In the genomic region with DNA sequence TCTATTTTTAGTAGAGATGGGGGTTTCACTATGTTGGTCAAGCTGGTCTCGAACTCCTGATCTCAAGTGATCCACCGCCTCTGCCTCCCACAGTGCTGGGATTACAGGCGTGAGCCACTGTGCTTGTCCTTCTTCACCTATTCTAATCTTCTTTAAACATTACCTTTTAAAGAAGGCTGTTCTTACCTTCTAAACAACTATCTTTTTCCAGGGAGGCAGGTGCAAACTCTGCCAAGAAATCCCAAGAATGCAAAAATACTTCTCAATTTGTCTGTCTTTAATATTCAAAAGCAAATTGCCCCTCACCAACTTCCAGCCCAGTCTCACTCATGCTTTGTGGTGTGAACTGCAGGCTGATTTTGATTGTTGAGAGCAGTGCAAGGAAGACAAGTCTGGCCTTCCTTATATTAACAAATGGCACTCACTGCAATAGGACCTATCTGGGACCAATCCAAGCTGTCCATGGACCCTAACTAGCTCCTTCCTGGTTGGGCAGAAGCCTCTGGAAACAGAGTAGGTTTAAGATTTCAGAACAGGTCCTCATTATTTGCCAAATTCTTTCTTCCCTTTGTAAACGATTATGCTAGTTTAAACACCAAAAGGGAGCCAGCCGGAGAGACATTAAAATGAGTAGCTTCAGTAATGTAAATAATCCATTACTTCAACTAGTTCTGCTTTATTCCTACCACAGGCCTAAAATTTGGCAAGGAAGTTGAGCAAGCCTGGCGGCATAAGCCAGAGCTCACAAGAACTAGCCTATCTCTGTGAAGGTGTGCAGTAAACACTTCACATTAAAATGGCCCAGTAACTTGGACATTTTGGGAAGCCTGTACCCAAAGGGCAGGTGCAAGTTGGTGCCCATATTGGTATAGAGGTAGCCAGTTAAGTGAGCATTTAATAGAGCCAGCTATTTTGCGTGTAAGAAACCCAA, we compare ENCODE assay signal across 1 cellular context.
TF ChIP-seq lines count a peak whose summit lies in the region.

No MANE protein-coding gene starts in this region.

TF ChIP-seq in SK-N-SH treated with all-trans-retinoic acid at 6 μM for 48 hours, 23 proteins besides CTCF, POLR2A, EP300 and RAD21 (continued from another document):
- TF ChIP-seq, protein P1, sequence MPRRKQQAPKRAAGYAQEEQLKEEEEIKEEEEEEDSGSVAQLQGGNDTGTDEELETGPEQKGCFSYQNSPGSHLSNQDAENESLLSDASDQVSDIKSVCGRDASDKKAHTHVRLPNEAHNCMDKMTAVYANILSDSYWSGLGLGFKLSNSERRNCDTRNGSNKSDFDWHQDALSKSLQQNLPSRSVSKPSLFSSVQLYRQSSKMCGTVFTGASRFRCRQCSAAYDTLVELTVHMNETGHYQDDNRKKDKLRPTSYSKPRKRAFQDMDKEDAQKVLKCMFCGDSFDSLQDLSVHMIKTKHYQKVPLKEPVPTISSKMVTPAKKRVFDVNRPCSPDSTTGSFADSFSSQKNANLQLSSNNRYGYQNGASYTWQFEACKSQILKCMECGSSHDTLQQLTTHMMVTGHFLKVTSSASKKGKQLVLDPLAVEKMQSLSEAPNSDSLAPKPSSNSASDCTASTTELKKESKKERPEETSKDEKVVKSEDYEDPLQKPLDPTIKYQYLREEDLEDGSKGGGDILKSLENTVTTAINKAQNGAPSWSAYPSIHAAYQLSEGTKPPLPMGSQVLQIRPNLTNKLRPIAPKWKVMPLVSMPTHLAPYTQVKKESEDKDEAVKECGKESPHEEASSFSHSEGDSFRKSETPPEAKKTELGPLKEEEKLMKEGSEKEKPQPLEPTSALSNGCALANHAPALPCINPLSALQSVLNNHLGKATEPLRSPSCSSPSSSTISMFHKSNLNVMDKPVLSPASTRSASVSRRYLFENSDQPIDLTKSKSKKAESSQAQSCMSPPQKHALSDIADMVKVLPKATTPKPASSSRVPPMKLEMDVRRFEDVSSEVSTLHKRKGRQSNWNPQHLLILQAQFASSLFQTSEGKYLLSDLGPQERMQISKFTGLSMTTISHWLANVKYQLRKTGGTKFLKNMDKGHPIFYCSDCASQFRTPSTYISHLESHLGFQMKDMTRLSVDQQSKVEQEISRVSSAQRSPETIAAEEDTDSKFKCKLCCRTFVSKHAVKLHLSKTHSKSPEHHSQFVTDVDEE (CRISPR knock-in tag; IDR thresholded peaks at IDR 0.05), result no peak
- TF ChIP-seq TCF4 (CRISPR knock-in tag; IDR thresholded peaks at IDR 0.05; ENCODE audit: borderline replicate concordance) (no peak), GLIS3 (CRISPR knock-in tag; IDR thresholded peaks at IDR 0.05) (no peak), ZNF70 (CRISPR knock-in tag; IDR thresholded peaks at IDR 0.05) (no peak), SNAI2 (CRISPR knock-in tag; IDR thresholded peaks at IDR 0.05) (no peak), BACH2 (CRISPR knock-in tag; IDR thresholded peaks at IDR 0.05; ENCODE audit: borderline replicate concordance) (no peak), ZC3H10 (CRISPR knock-in tag; IDR thresholded peaks at IDR 0.05) (no peak), ZNF8 (CRISPR knock-in tag; IDR thresholded peaks at IDR 0.05) (no peak), ESRRG (CRISPR knock-in tag; IDR thresholded peaks at IDR 0.05) (no peak), ZFP3 (CRISPR knock-in tag; IDR thresholded peaks at IDR 0.05) (no peak), RARB (CRISPR knock-in tag; IDR thresholded peaks at IDR 0.05) (no peak), CSDC2 (CRISPR knock-in tag; IDR thresholded peaks at IDR 0.05) (no peak)
